8 cellular contexts compared by ENCODE assay signal in genomic region chr22:29553391-29554224, GRCh38.
A peak's percentile ranks its signal among the peaks of the same experiment; 100 is the strongest.
DNase-seq lines count a peak whose midpoint lies in the region; ATAC-seq lines count a peak whose summit lies in the region.

Gene THOC5 (minus strand): TSS chr22:29553757. CDS start chr22:29549147, 4,610 bp downstream.

- peaks cover 21% of the 10 kb centered on the region for H3K36me3 Mint-ChIP-seq in central memory CD8-positive, alpha-beta T cell (ENCODE audit: insufficient read depth)

- peak within 1 kb of the TSS; percentile 91 for H3K4me3 Mint-ChIP-seq in central memory CD8-positive, alpha-beta T cell

- H3K4me1 Mint-ChIP-seq in central memory CD8-positive, alpha-beta T cell, result peaks cover 30% of the 10 kb centered on the region

- peak; percentile 98 for ATAC-seq in GM19035 (IDR thresholded peaks at IDR 0.05; ENCODE audit: unreplicated experiment)
- peak; percentile 97 for ATAC-seq in HG03354 (IDR thresholded peaks at IDR 0.05; ENCODE audit: poor library complexity, severe bottlenecking, unreplicated experiment)
- peak; percentile 97 for ATAC-seq in central memory CD8-positive, alpha-beta T cell (replicated peaks; ENCODE audit: extremely low read depth, poor library complexity, severe bottlenecking)

- no peaks in the 10 kb centered on the region for H3K27me3 Mint-ChIP-seq in central memory CD8-positive, alpha-beta T cell

- peak within 1 kb of the TSS; percentile 81 for H3K27ac Mint-ChIP-seq in central memory CD8-positive, alpha-beta T cell (ENCODE audit: low read depth)

- no peaks in the 10 kb centered on the region for H3K9me3 Mint-ChIP-seq in central memory CD8-positive, alpha-beta T cell

- DNase-seq in AML-193 (lab: John Stamatoyannopoulos, UW), result peak; percentile 94 to 96
- DNase-seq in NCI-H446 (lab: John Stamatoyannopoulos, UW), result peak; percentile 84 to 97
- DNase-seq in activated CD4-positive, CD25-positive, alpha-beta regulatory T cell treated with anti-CD3 and anti-CD28 coated beads, Interleukin-2, amount 50 U/mL, for 16 hours (ENCODE audit: low read depth, low spot score), result peak; percentile 79
- DNase-seq in central memory CD8-positive, alpha-beta T cell (ENCODE audit: low spot score in 2 of 2), result peak; percentile 76 to 78
- peak; percentile 96 for DNase-seq in iris pigment epithelial cell (ENCODE audit: low read depth)
- DNase-seq in stimulated activated CD4-positive, alpha-beta T cell treated with anti-CD3 and anti-CD28 coated beads, Interleukin-12 subunit alpha, Interleukin-12 subunit beta, amount 100 ng/mL, for 4 hours, result peak; percentile 85

Comparison
In these comparisons a context has a peak if more than half of its experiments do, and no peak if none do; other contexts are left out.
1. Peak in every context shown above with its lines: DNase-seq and ATAC-seq.